In genomic region chr11:11253487-11253886, GRCh38 we compare ENCODE assay signal across 26 cellular contexts.
"Had no signal": no experiment of that assay in that cellular context is flagged by ENCODE, and none has a peak within 500 bp of the region (broad histone marks: within the 10 kb centered on the region; RNA-seq: fewer than 3 reads in every experiment).

No MANE protein-coding gene starts in this region.

- H3K36me3 ChIP-seq: colonic mucosa, gastroesophageal sphincter, lower lobe of right lung, neutrophil, right lobe of liver, suprapubic skin, tibial nerve had no signal

- H3K27ac ChIP-seq: colonic mucosa, gastroesophageal sphincter, hepatocyte, lower lobe of right lung, neutrophil, right lobe of liver, suprapubic skin, tibial nerve had no signal

- H3K4me1 ChIP-seq: colonic mucosa, gastroesophageal sphincter, lower lobe of right lung, right lobe of liver, suprapubic skin, tibial nerve had no signal

- H3K27me3 ChIP-seq: colonic mucosa, gastroesophageal sphincter, hepatocyte, right lobe of liver, suprapubic skin, tibial nerve had no signal

- ATAC-seq: activated CD8-positive, alpha-beta memory T cell treated with anti-CD3 and anti-CD28 coated beads, Interleukin-2, amount 10 ng/mL, durations not matched to agents 7 days and 5 days; activated CD8-positive, alpha-beta T cell treated with anti-CD3 and anti-CD28 coated beads, Interleukin-2, amount 10 ng/mL, durations not matched to agents 7 days and 5 days; activated naive CD4-positive, alpha-beta T cell treated with anti-CD3 and anti-CD28 coated beads, Interleukin-2, amount 50 U/mL, for 72 hours; gastroesophageal sphincter; T-helper 17 cell had no signal

- H3K36me3 Mint-ChIP-seq: activated CD8-positive, alpha-beta memory T cell treated with anti-CD3 and anti-CD28 coated beads, Interleukin-2, amount 10 ng/mL, durations not matched to agents 7 days and 5 days; activated naive CD4-positive, alpha-beta T cell treated with anti-CD3 and anti-CD28 coated beads, Interleukin-2, amount 50 U/mL, for 72 hours; natural killer cell treated with Interleukin-12 subunit alpha and Interleukin-12 subunit beta and Interleukin-15 and Interleukin-18, amount 100 ng/mL, for 72 hours had no signal

- DNase-seq: activated CD4-positive, alpha-beta T cell treated with anti-CD3 and anti-CD28 coated beads for 1 hour; activated CD4-positive, alpha-beta T cell treated with anti-CD3 and anti-CD28 coated beads, Interleukin-2, amount 10 ng/mL, durations not matched to agents 7 days and 5 days; activated CD8-positive, alpha-beta memory T cell treated with anti-CD3 and anti-CD28 coated beads, Interleukin-2, amount 10 ng/mL, durations not matched to agents 7 days and 5 days; activated CD8-positive, alpha-beta T cell treated with anti-CD3 and anti-CD28 coated beads, Interleukin-2, amount 10 ng/mL, durations not matched to agents 7 days and 5 days; activated naive CD4-positive, alpha-beta T cell; activated T-cell treated with anti-CD3 and anti-CD28 coated beads, Interleukin-2, amount 50 U/mL, for 48 hours; anterior cingulate cortex; cerebellar nuclear complex; colonic mucosa; effector CD8-positive, alpha-beta T cell; kidney; lower lobe of right lung; mesenchymal stem cell; right lobe of liver; stimulated activated CD4-positive, alpha-beta T cell treated with anti-CD3 and anti-CD28 coated beads, Interleukin-12 subunit alpha, Interleukin-12 subunit beta, amount 100 ng/mL, for 4 hours; stimulated activated CD4-positive, alpha-beta T cell treated with anti-CD3 and anti-CD28 coated beads, Interleukin-4, amount 100 ng/mL, for 1 hour; T-helper 17 cell; T1000 had no signal

- H3K4me2 ChIP-seq: hepatocyte had no signal

- H3K4me3 ChIP-seq: colonic mucosa, gastroesophageal sphincter, hepatocyte, lower lobe of right lung, right lobe of liver, suprapubic skin, tibial nerve had no signal

- H3K27ac Mint-ChIP-seq: activated CD4-positive, alpha-beta T cell treated with anti-CD3 and anti-CD28 coated beads, Interleukin-2, amount 10 ng/mL, durations not matched to agents 7 days and 5 days; activated CD8-positive, alpha-beta memory T cell treated with anti-CD3 and anti-CD28 coated beads, Interleukin-2, amount 10 ng/mL, durations not matched to agents 7 days and 5 days; activated CD8-positive, alpha-beta T cell treated with anti-CD3 and anti-CD28 coated beads, Interleukin-2, amount 10 ng/mL, durations not matched to agents 7 days and 5 days; activated naive CD4-positive, alpha-beta T cell treated with anti-CD3 and anti-CD28 coated beads, Interleukin-2, amount 50 U/mL, for 72 hours; activated T-helper 2 cell treated with anti-CD3 and anti-CD28 coated beads, Interferon-gamma antibody, Interleukin-2, Interleukin-4, amounts not matched to agents 10 μg/mL and 5 μg/mL and 100 μg/mL, durations not matched to agents 14 hours and 24 hours and 36 hours; natural killer cell treated with Interleukin-12 subunit alpha and Interleukin-12 subunit beta and Interleukin-15 and Interleukin-18, amount 100 ng/mL, for 72 hours; T-helper 17 cell had no signal

- H3K9me3 Mint-ChIP-seq: activated CD4-positive, alpha-beta T cell treated with anti-CD3 and anti-CD28 coated beads, Interleukin-2, amount 10 ng/mL, durations not matched to agents 7 days and 5 days; activated naive CD4-positive, alpha-beta T cell treated with anti-CD3 and anti-CD28 coated beads, Interleukin-2, amount 50 U/mL, for 72 hours; activated T-helper 2 cell treated with anti-CD3 and anti-CD28 coated beads, Interferon-gamma antibody, Interleukin-2, Interleukin-4, amounts not matched to agents 10 μg/mL and 5 μg/mL and 100 μg/mL, durations not matched to agents 14 hours and 24 hours and 36 hours; natural killer cell treated with Interleukin-12 subunit alpha and Interleukin-12 subunit beta and Interleukin-15 and Interleukin-18, amount 100 ng/mL, for 72 hours had no signal

- H3K4me3 Mint-ChIP-seq: activated CD4-positive, alpha-beta T cell treated with anti-CD3 and anti-CD28 coated beads, Interleukin-2, amount 10 ng/mL, durations not matched to agents 7 days and 5 days; activated CD8-positive, alpha-beta memory T cell treated with anti-CD3 and anti-CD28 coated beads, Interleukin-2, amount 10 ng/mL, durations not matched to agents 7 days and 5 days; activated CD8-positive, alpha-beta T cell treated with anti-CD3 and anti-CD28 coated beads, Interleukin-2, amount 10 ng/mL, durations not matched to agents 7 days and 5 days; natural killer cell treated with Interleukin-12 subunit alpha and Interleukin-12 subunit beta and Interleukin-15 and Interleukin-18, amount 100 ng/mL, for 72 hours; T-helper 17 cell had no signal

- H3K4me1 Mint-ChIP-seq: activated CD4-positive, alpha-beta T cell treated with anti-CD3 and anti-CD28 coated beads, Interleukin-2, amount 10 ng/mL, durations not matched to agents 7 days and 5 days; activated CD8-positive, alpha-beta memory T cell treated with anti-CD3 and anti-CD28 coated beads, Interleukin-2, amount 10 ng/mL, durations not matched to agents 7 days and 5 days had no signal

- H3K9me3 ChIP-seq: colonic mucosa, gastroesophageal sphincter, lower lobe of right lung, neutrophil, right lobe of liver, suprapubic skin, tibial nerve had no signal

- H3K79me2 ChIP-seq: hepatocyte had no signal

- H2AFZ ChIP-seq: hepatocyte had no signal

- FAIRE-seq: kidney had no signal
